ENCODE assay signal across 10 cellular contexts in the genomic region with DNA sequence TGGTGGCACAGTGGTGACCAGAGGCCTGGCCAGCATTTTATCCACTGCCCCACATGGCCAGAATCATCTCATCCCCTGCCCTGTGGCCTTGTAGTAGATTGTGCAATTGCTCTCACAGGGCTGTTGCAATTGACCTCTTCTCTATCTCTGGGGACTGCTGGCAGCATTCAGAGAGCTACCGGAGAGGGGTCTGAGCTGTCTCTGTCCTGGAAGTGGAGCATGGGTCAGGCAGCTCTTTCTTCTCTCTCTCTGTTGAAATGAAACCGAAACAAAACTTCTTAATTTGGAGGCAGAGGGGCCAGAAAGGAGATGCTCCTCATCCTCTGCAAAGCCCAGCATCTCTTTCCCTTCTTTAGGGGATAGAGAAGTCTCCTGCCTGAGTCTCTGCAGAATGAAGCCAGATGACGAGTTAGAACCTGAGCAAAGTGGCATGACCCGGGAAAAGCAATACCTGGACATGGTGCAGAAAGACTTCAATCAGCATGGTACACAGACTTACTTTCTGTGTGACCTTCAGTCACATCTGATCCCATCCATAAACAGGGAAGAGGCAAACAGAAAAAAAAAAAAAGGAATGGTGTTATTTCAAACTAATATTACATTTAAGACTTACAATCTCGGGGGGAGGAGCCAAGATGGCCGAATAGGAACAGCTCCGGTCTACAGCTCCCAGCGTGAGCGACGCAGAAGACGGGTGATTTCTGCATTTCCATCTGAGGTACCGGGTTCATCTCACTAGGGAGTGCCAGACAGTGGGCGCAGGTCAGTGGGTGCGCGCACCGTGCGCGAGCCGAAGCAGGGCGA.
DNase-seq lines count a peak whose midpoint lies in the region; ATAC-seq, FAIRE-seq and TF ChIP-seq lines count a peak whose summit lies in the region.
"Had no signal": no experiment of that assay in that cellular context is flagged by ENCODE, and none has a peak within 500 bp of the region (broad histone marks: within the 10 kb centered on the region; RNA-seq: fewer than 3 reads in every experiment).

No MANE protein-coding gene starts in this region.

- no peaks in the 10 kb centered on the region for H4K20me1 ChIP-seq in GM12878 (ENCODE audit: control insufficient read depth, insufficient read depth)

- intact Hi-C loops in GM12878 (cut with micrococcal nuclease; ENCODE audit: unreplicated experiment) = no loop called here

- no peaks in the 10 kb centered on the region for H3K4me1 Mint-ChIP-seq in endothelial cell (ENCODE audit: unreplicated experiment)

- in situ Hi-C loops in GM12878 (cut with MboI) = no loop called here
- in situ Hi-C loops in G401 (cut with HindIII; ENCODE audit: low sequenced_read_pairs) = no loop called here

- POLR2A ChIA-PET in GM12878 (lab: Charles Lee) = no interaction called here

- H3K27ac ChIP-seq in GM12878 (ENCODE audit: control insufficient read depth, insufficient read depth) (no peak overlapping the region), lung (ENCODE audit: low read depth in 1 of 2, low read length in 1 of 2) (no peak overlapping the region)

- DNase-seq in CD1c-positive myeloid dendritic cell (ENCODE audit: extremely low spot score) (peak; percentile 24), GM12878 (ENCODE audit: low read depth, low spot score) (no peak), lung (ENCODE audit: low spot score) (peak; percentile 36), G401 (ENCODE audit: low spot score) (no peak), NCI-H146 (lab: John Stamatoyannopoulos, UW) (no peak), 8988T (no peak), endothelial cell (ENCODE audit: low spot score) (no peak)
- DNase-seq: NCI-H1417 treated with DMSO at 0.1 percent for 48 hours, T-cell had no signal

- no peak for TF ChIP-seq POLR2A in GM12878 (IDR thresholded peaks at IDR 0.05; ENCODE audit: low read depth, low read length)

- TF ChIP-seq RAD21 in Ishikawa (IDR thresholded peaks at IDR 0.05; ENCODE audit: low read depth) (no peak), GM12878 (IDR thresholded peaks at IDR 0.05; ENCODE audit: insufficient read depth, low read depth, low read length) (no peak)

- no TSS peak for BruUV-seq in GM12878 (replicated peaks; lab: Mats Ljungman, UMichigan)

- no peak overlapping the region for H2AFZ ChIP-seq in GM12878 (ENCODE audit: control insufficient read depth, low read depth, low read length)

- no peak overlapping the region for H3K27ac Mint-ChIP-seq in endothelial cell (ENCODE audit: unreplicated experiment)
- H3K27ac Mint-ChIP-seq: T-cell had no signal

- peaks cover 3% of the 10 kb centered on the region for H3K27me3 Mint-ChIP-seq in endothelial cell (ENCODE audit: unreplicated experiment)

- H3K4me1 ChIP-seq in GM12878 (ENCODE audit: control insufficient read depth, insufficient read depth, low read length) (peaks cover 3% of the 10 kb centered on the region; the same call in 1 of the 2 replicates), lung (ENCODE audit: control insufficient read depth in 2 of 2, insufficient read depth in 2 of 2, low read length in 2 of 2) (peaks cover 0 to 3% of the 10 kb centered on the region in 2 donors)

- H3K27me3 ChIP-seq in GM12878 (replicated peaks in 1 of 2; ENCODE audit: control insufficient read depth in 2 of 2, insufficient read depth in 2 of 2, low read length in 1 of 2) = no peaks in the 10 kb centered on the region
- no peaks in the 10 kb centered on the region for H3K27me3 ChIP-seq in lung (ENCODE audit: control insufficient read depth, insufficient read depth)

- H3K9me3 Mint-ChIP-seq in endothelial cell (ENCODE audit: unreplicated experiment) = no peaks in the 10 kb centered on the region
- H3K9me3 Mint-ChIP-seq: T-cell had no signal

- no peaks in the 10 kb centered on the region for H3K9me3 ChIP-seq in GM12878 (replicated peaks; ENCODE audit: control insufficient read depth, insufficient read depth, low read length)
- no peaks in the 10 kb centered on the region for H3K9me3 ChIP-seq in lung (ENCODE audit: control insufficient read depth in 2 of 2, insufficient read depth in 1 of 2, low read length in 1 of 2)

- H3K79me2 ChIP-seq in GM12878 (ENCODE audit: control insufficient read depth, insufficient read depth, low read length) = no peaks in the 10 kb centered on the region

- CTCF ChIA-PET in GM12878 (lab: Yijun Ruan, JAX) = interaction anchor here (0.5 to 0.6 kb wide), 2 partner anchors 16 to 143 kb away, joined by 3 read pairs; no protein-coding TSS in a partner anchor

- WGBS in GM12878 (ENCODE audit: insufficient coverage, insufficient replicate concordance, low lambda C conversion rate, missing lambda C conversion rate) = 71% methylated on average over 20 of the region's 20 CpGs
- WGBS in lung, 2 donors = 81 to 87% methylated on average over 18 to 19 of the region's 20 CpGs

- no peaks in the 10 kb centered on the region for H3K36me3 Mint-ChIP-seq in endothelial cell (ENCODE audit: low read depth, unreplicated experiment)
- H3K36me3 Mint-ChIP-seq: T-cell had no signal

- no peak for FAIRE-seq in GM12878 (lab: Jason Lieb, UNC)

- TF ChIP-seq EP300 in Ishikawa (IDR thresholded peaks at IDR 0.05; ENCODE audit: borderline replicate concordance) (no peak), GM12878 (IDR thresholded peaks at IDR 0.05; ENCODE audit: borderline replicate concordance in 1 of 2, control insufficient read depth in 1 of 2, low read depth in 2 of 2, low read length in 2 of 2) (no peak)

- no peak overlapping the region for H3K4me3 Mint-ChIP-seq in endothelial cell (ENCODE audit: unreplicated experiment)

- H3K4me2 ChIP-seq in GM12878 (ENCODE audit: control insufficient read depth, insufficient read depth) = no peak overlapping the region

- H3K36me3 ChIP-seq in GM12878 (ENCODE audit: control insufficient read depth in 2 of 2, insufficient read depth in 2 of 2, low read length in 1 of 2) = no peaks in the 10 kb centered on the region
- no peaks in the 10 kb centered on the region for H3K36me3 ChIP-seq in lung (ENCODE audit: control insufficient read depth in 2 of 2, insufficient read depth in 2 of 2, low read length in 2 of 2)

- TF ChIP-seq CTCF in GM12878 (IDR thresholded peaks at IDR 0.05 in 2 of 3, conservative IDR thresholded peaks at IDR 0.05 in 1 of 3; ENCODE audit: control insufficient read depth in 2 of 3, extremely low read depth in 1 of 3, insufficient read depth in 1 of 3, low read depth in 3 of 3, low read length in 3 of 3) (no peak), lung (IDR thresholded peaks at IDR 0.05; ENCODE audit: control extremely low read depth, extremely low read depth) (no peak), endothelial cell (IDR thresholded peaks at IDR 0.05; ENCODE audit: unreplicated experiment) (no peak)

- RAD21 ChIA-PET in GM12878 (lab: Charles Lee; ENCODE audit: unreplicated experiment) = no interaction called here

- H3K4me3 ChIP-seq in GM12878 = no peak overlapping the region
- H3K4me3 ChIP-seq in lung = no peak overlapping the region

- SMC1A ChIA-PET in GM12878 (lab: Charles Lee; ENCODE audit: uncharacterized antibody, unreplicated experiment) = no interaction called here

- no peak overlapping the region for H3K9ac ChIP-seq in GM12878 (ENCODE audit: control insufficient read depth, insufficient read depth, low read length)

- ATAC-seq in GM12878 (peak; percentile 38; the same call in 2 of the 3 replicates), lung (ENCODE audit: insufficient read depth, low FRiP score) (no peak)
- ATAC-seq: T-cell had no signal

TF ChIP-seq in Ishikawa, 13 proteins besides CTCF, POLR2A, EP300 and RAD21:
- TF ChIP-seq CREB1 (IDR thresholded peaks at IDR 0.05; ENCODE audit: low read depth) = no peak
- TF ChIP-seq, protein P1, sequence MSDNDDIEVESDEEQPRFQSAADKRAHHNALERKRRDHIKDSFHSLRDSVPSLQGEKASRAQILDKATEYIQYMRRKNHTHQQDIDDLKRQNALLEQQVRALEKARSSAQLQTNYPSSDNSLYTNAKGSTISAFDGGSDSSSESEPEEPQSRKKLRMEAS (IDR thresholded peaks at IDR 0.05) = peak; percentile 38; the same call in 1 of the 2 replicates

TF ChIP-seq in GM12878, 131 proteins besides CTCF, POLR2A, EP300 and RAD21 (continues in another document):
- TF ChIP-seq RFX5 (IDR thresholded peaks at IDR 0.05; ENCODE audit: low read depth, low read length) (no peak), MEF2B (IDR thresholded peaks at IDR 0.05; ENCODE audit: partially characterized antibody, poor library complexity, severe bottlenecking) (no peak), PML (IDR thresholded peaks at IDR 0.05; ENCODE audit: low read length) (no peak), ZBED1 (IDR thresholded peaks at IDR 0.05; ENCODE audit: borderline replicate concordance) (no peak), ESRRA (IDR thresholded peaks at IDR 0.05; ENCODE audit: low read length) (no peak), WRNIP1 (IDR thresholded peaks at IDR 0.05; ENCODE audit: borderline replicate concordance, low read depth, low read length) (no peak), SIX5 (IDR thresholded peaks at IDR 0.05; ENCODE audit: low read depth, low read length, severe bottlenecking) (no peak), RB1 (IDR thresholded peaks at IDR 0.05; ENCODE audit: borderline replicate concordance) (no peak)
- TF ChIP-seq, protein P1 (IDR thresholded peaks at IDR 0.05; ENCODE audit: low read depth, low read length) = no peak
- TF ChIP-seq, protein P2, sequence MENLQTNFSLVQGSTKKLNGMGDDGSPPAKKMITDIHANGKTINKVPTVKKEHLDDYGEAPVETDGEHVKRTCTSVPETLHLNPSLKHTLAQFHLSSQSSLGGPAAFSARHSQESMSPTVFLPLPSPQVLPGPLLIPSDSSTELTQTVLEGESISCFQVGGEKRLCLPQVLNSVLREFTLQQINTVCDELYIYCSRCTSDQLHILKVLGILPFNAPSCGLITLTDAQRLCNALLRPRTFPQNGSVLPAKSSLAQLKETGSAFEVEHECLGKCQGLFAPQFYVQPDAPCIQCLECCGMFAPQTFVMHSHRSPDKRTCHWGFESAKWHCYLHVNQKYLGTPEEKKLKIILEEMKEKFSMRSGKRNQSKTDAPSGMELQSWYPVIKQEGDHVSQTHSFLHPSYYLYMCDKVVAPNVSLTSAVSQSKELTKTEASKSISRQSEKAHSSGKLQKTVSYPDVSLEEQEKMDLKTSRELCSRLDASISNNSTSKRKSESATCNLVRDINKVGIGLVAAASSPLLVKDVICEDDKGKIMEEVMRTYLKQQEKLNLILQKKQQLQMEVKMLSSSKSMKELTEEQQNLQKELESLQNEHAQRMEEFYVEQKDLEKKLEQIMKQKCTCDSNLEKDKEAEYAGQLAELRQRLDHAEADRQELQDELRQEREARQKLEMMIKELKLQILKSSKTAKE (IDR thresholded peaks at IDR 0.05; ENCODE audit: low read depth, poor library complexity, severe bottlenecking) = no peak

Comparison
In these comparisons a context has a peak if more than half of its experiments do, and no peak if none do; other contexts are left out.
1. DNase-seq: peak in CD1c-positive myeloid dendritic cell (single experiment) and lung (single experiment); none in GM12878 (single experiment), G401 (single experiment), NCI-H146 (single experiment), 8988T (single experiment) and endothelial cell (single experiment).